Comparison of ENCODE assay signal across 13 cellular contexts in genomic region chr2:128594953-128595677, GRCh38.
DNase-seq lines count a peak whose midpoint lies in the region; ATAC-seq and TF ChIP-seq lines count a peak whose summit lies in the region.
"Had no signal": no experiment of that assay in that cellular context is flagged by ENCODE, and none has a peak within 500 bp of the region (broad histone marks: within the 10 kb centered on the region; RNA-seq: fewer than 3 reads in every experiment).

No MANE protein-coding gene starts in this region.

- H3K27me3 ChIP-seq in left ventricle myocardium inferior (ENCODE audit: low read depth) (peaks cover under 1% of the 10 kb centered on the region), right lobe of liver (no peaks in the 10 kb centered on the region), aorta (ENCODE audit: control insufficient read depth in 1 of 2, insufficient read depth in 2 of 2, low read length in 1 of 2) (no peaks in the 10 kb centered on the region)
- H3K27me3 ChIP-seq: dorsolateral prefrontal cortex, upper lobe of left lung had no signal

- TF ChIP-seq CTCF in left ventricle myocardium inferior (IDR thresholded peaks at IDR 0.05; ENCODE audit: borderline replicate concordance) (no peak), right lobe of liver (IDR thresholded peaks at IDR 0.05) (peak; percentile 25 to 41 (median 34))

- no peaks in the 10 kb centered on the region for H3K36me3 ChIP-seq in left ventricle myocardium inferior
- H3K36me3 ChIP-seq in right lobe of liver: no peaks in the 10 kb centered on the region
- no peaks in the 10 kb centered on the region for H3K36me3 ChIP-seq in aorta (ENCODE audit: control insufficient read depth in 1 of 2, insufficient read depth in 2 of 2, low read length in 1 of 2)
- H3K36me3 ChIP-seq: upper lobe of left lung had no signal

- H3K4me3 ChIP-seq in left ventricle myocardium inferior: no peak overlapping the region
- H3K4me3 ChIP-seq in right lobe of liver: peak overlapping the region; percentile 47 to 55 (median 53)
- H3K4me3 ChIP-seq in aorta (ENCODE audit: low read length in 2 of 2): no peak overlapping the region
- H3K4me3 ChIP-seq: dorsolateral prefrontal cortex, upper lobe of left lung had no signal

- ATAC-seq in right lobe of liver (peak; percentile 82 to 90 (median 86)), aorta (ENCODE audit: low FRiP score) (no peak)
- ATAC-seq: activated T-cell treated with anti-CD3 and anti-CD28 coated beads, Interleukin-2, amount 50 U/mL, for 72 hours had no signal

- intact Hi-C loops in cardiac septum (cut with DNase I): no loop called here
- intact Hi-C loops in left ventricle myocardium inferior (cut with micrococcal nuclease): no loop called here
- intact Hi-C loops in right lobe of liver (cut with DNase I): loop anchor here (10.0 kb wide), 1 partner anchor 270 kb away; no protein-coding TSS in a partner anchor
- intact Hi-C loops in posterior vena cava (cut with DNase I): loop anchor here in 1 of 2 donors (5.0 kb wide), 1 partner anchor 518 kb away; no protein-coding TSS in a partner anchor
- intact Hi-C loops in aorta (cut with DNase I): no loop called here

- H3K4me1 ChIP-seq in left ventricle myocardium inferior (peaks cover 38% of the 10 kb centered on the region), right lobe of liver (peaks cover 0 to 44% (median 5%) of the 10 kb centered on the region in 4 donors), aorta (ENCODE audit: control insufficient read depth in 1 of 2, insufficient read depth in 2 of 2, low read length in 2 of 2) (no peaks in the 10 kb centered on the region)
- H3K4me1 ChIP-seq: upper lobe of left lung had no signal

- H3K9me3 ChIP-seq in left ventricle myocardium inferior (replicated peaks): no peaks in the 10 kb centered on the region
- H3K9me3 ChIP-seq in right lobe of liver: no peaks in the 10 kb centered on the region
- H3K9me3 ChIP-seq in aorta (ENCODE audit: control insufficient read depth, low read length): no peaks in the 10 kb centered on the region
- H3K9me3 ChIP-seq: upper lobe of left lung had no signal

- TF ChIP-seq POLR2A in right lobe of liver (IDR thresholded peaks at IDR 0.05): peak; percentile 72

- DNase-seq in cardiac septum (ENCODE audit: low spot score): peak; percentile 61
- no peak for DNase-seq in left ventricle myocardium inferior
- peak; percentile 77 for DNase-seq in NCI-H748 (lab: John Stamatoyannopoulos, UW; ENCODE audit: unreplicated experiment)
- DNase-seq in right lobe of liver: peak; percentile 61 to 75 (median 72)
- no peak for DNase-seq in NOMO-1 treated with dmso at 0.1 percent for 144 hours (lab: John Stamatoyannopoulos, UW; ENCODE audit: unreplicated experiment)
- no peak for DNase-seq in posterior vena cava (ENCODE audit: low spot score)
- no peak for DNase-seq in HPDE6-E6E7 (ENCODE audit: extremely low spot score)
- DNase-seq in aorta: no peak
- DNase-seq: activated CD4-positive, alpha-beta T cell treated with anti-CD3 and anti-CD28 coated beads for 1 hour; activated T-cell treated with anti-CD3 and anti-CD28 coated beads, Interleukin-2, amount 50 U/mL, for 72 hours; dorsolateral prefrontal cortex; T-helper 1 cell; upper lobe of left lung had no signal

- H3K27ac ChIP-seq in left ventricle myocardium inferior (replicated peaks) (no peak overlapping the region), right lobe of liver (peak overlapping the region; percentile 64 to 93 (median 74)), aorta (ENCODE audit: low read depth in 1 of 2, low read length in 2 of 2) (no peak overlapping the region)
- H3K27ac ChIP-seq: dorsolateral prefrontal cortex, upper lobe of left lung had no signal

- WGBS in right lobe of liver (ENCODE audit: insufficient coverage, low coverage, low lambda C conversion rate, missing lambda C conversion rate): 37% methylated on average over 7 of the region's 13 CpGs
- 90 to 95% methylated on average over 13 of the region's 13 CpGs for WGBS in aorta, 2 donors

Comparison
In these comparisons a context has a peak if more than half of its experiments do, and no peak if none do; other contexts are left out.
1. DNase-seq: peak in cardiac septum (single experiment), NCI-H748 (single experiment) and right lobe of liver (3 of 3); none in left ventricle myocardium inferior (single experiment), NOMO-1 treated with dmso at 0.1 percent for 144 hours (single experiment), posterior vena cava (single experiment), HPDE6-E6E7 (single experiment) and aorta (0 of 2).
2. H3K27ac ChIP-seq: peak in right lobe of liver (3 of 3); none in left ventricle myocardium inferior (single experiment) and aorta (0 of 2).
3. H3K4me3 ChIP-seq: peak in right lobe of liver (3 of 3); none in left ventricle myocardium inferior (single experiment) and aorta (0 of 2).
4. intact Hi-C loops: an anchor here in right lobe of liver (10.0 kb wide); none called in cardiac septum, left ventricle myocardium inferior and aorta.